In the genomic region with DNA sequence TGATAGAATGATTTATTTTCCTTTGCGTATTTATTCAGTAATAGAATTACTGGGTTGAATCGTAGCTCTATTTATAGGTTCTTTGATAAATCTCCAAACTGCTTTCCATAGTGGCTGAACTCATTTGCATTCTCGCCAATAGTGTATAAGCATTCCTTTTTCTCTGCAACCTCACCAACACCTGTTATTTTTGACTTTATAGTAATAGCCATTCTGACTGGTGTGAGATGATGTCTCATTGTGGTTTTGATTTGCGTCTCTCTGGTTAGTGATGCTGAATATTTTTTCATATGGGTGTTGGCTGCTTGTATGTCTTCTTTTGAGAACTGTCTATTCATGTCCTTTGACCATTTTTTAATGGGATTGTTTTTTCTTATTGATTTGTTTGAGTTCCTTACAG, we compare ENCODE assay signal across 18 cellular contexts.
"Had no signal": no experiment of that assay in that cellular context is flagged by ENCODE, and none has a peak within 500 bp of the region (broad histone marks: within the 10 kb centered on the region; RNA-seq: fewer than 3 reads in every experiment).

No MANE protein-coding gene starts in this region.

- H3K27ac ChIP-seq: SJSA1, SK-N-MC had no signal

- DNase-seq: KBM-7, MG63, NCI-H1092 treated with DMSO at 0.1 percent for 48 hours, NCI-H1436 treated with DMSO at 0.1 percent for 48 hours, NCI-H1694, NCI-H187 treated with DMSO at 0.1 percent for 48 hours, NCI-H2029 treated with DMSO at 0.1 percent for 48 hours, NCI-H2171 treated with DMSO at 0.1 percent for 48 hours, NCI-H345, NCI-H446 treated with DMSO at 0.1 percent for 48 hours, NCI-H510A treated with DMSO at 0.1 percent for 48 hours, NCI-H69, NCI-H774, Right ventricle myocardium superior, RPMI8226, SIG-M5 had no signal

- H3K27me3 ChIP-seq: MG63, SJSA1 had no signal

- H3K4me3 ChIP-seq: MG63, SJSA1, SK-N-MC had no signal

- H3K4me1 ChIP-seq: SJSA1 had no signal

- H3K36me3 ChIP-seq: MG63, SJSA1 had no signal

- H3K9me3 ChIP-seq: MG63, SJSA1 had no signal
